ENCODE assay signal across 8 cellular contexts in the genomic region with DNA sequence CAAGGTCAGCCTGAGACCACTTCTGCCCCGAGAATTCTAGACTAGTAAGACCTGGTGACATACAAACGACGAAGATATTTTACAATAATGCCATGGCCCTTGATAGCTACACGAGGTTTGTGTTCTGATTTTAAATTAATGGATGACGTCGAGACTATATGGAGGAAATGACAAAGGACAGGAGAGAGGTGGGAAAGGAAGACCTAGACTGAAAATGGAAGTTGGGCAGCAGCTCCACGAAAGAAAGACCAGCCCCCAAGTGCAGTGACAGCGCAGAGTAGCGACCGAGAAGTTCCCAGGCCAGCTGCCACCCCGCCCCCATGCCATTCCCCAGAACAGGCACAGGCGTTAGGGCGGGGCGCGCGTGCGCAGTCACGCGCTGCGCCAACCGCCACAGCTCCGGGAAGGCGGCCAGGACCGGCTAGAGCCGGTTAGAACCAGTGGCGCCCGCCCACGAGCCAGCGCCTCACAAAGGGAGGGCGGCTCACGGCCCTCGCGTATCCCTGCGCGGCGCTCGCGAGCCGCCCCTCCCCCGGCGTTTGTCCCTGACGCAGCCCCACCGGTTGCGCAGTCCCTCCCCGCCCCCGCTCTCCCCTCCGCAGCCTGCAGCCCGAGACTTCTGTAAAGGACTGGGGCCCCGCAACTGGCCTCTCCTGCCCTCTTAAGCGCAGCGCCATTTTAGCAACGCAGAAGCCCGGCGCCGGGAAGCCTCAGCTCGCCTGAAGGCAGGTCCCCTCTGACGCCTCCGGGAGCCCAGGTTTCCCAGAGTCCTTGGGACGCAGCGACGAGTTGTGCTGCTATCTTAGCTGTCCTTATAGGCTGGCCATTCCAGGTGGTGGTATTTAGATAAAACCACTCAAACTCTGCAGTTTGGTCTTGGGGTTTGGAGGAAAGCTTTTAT. TPM values are rescaled to one million over a fixed set of nuclear protein-coding genes. Genes with fewer than 3 reads are reported as not detected.
A peak's percentile ranks its signal among the peaks of the same experiment; 100 is the strongest.
DNase-seq lines count a peak whose midpoint lies in the region; ATAC-seq, FAIRE-seq and TF ChIP-seq lines count a peak whose summit lies in the region.

No MANE protein-coding gene starts in this region.

- H3K9me3 ChIP-seq in keratinocyte (ENCODE audit: control insufficient read depth, low read depth, low read length) = no peaks in the 10 kb centered on the region

- no peaks in the 10 kb centered on the region for H3K27me3 Mint-ChIP-seq in activated B cell treated with CpG ODN at 0.5 μM for 24 hours

- no peaks in the 10 kb centered on the region for H3K9me1 ChIP-seq in keratinocyte (ENCODE audit: control insufficient read depth, extremely low read depth, insufficient read depth, low read length)

- H3K9me3 Mint-ChIP-seq in activated B cell treated with CpG ODN at 0.5 μM for 24 hours = no peaks in the 10 kb centered on the region

- peaks cover 29% of the 10 kb centered on the region for H4K20me1 ChIP-seq in keratinocyte (ENCODE audit: control insufficient read depth, extremely low read depth, insufficient read depth, low read length)

- H3K27ac ChIP-seq in keratinocyte (ENCODE audit: control insufficient read depth, insufficient read depth, low read length) = peak overlapping the region; percentile 100

- dilution Hi-C loops in keratinocyte (cut with MboI; ENCODE audit: extremely low pct_ligation_motif_present, low sequenced_read_pairs) = no loop called here

- H3K36me3 Mint-ChIP-seq in activated B cell treated with CpG ODN at 0.5 μM for 24 hours (ENCODE audit: low read depth) = peaks cover 3% of the 10 kb centered on the region

- H3K4me3 Mint-ChIP-seq in activated B cell treated with CpG ODN at 0.5 μM for 24 hours = no peak overlapping the region

- CTCF ChIA-PET in activated B cell treated with CpG ODN at 0.5 μM for 24 hours (lab: Charles Lee) = interaction anchor here (0.8 to 16.7 kb wide), 10 partner anchors 10 to 115 kb away, joined by 3 to 289 read pairs (median 4); a partner anchor contains a TSS

- peaks cover 53% of the 10 kb centered on the region for H3K4me1 Mint-ChIP-seq in activated B cell treated with CpG ODN at 0.5 μM for 24 hours

- H2AFZ ChIP-seq in keratinocyte (ENCODE audit: control insufficient read depth, low read length) = no peak overlapping the region

- peak overlapping the region; percentile 56 for H3K4me3 ChIP-seq in AG09309 (ENCODE audit: control insufficient read depth, low read depth, low read length)
- H3K4me3 ChIP-seq in keratinocyte (ENCODE audit: control insufficient read depth in 2 of 3, extremely low read depth in 1 of 3, insufficient read depth in 2 of 3, low read depth in 1 of 3, low read length in 3 of 3) = peak overlapping the region; percentile 48 to 99 (median 94)

- no peak overlapping the region for H3K27ac Mint-ChIP-seq in activated B cell treated with CpG ODN at 0.5 μM for 24 hours

- H3K36me3 ChIP-seq in keratinocyte (ENCODE audit: control insufficient read depth in 2 of 2, extremely low read depth in 1 of 2, insufficient read depth in 2 of 2, low read length in 2 of 2) = peaks cover 4 to 20% of the 10 kb centered on the region in 2 experiments

- peaks cover 51% of the 10 kb centered on the region for H3K4me1 ChIP-seq in keratinocyte (ENCODE audit: control insufficient read depth, extremely low read depth, insufficient read depth, low read length)

- intact Hi-C loops in activated B cell treated with CpG ODN at 0.5 μM for 24 hours (cut with micrococcal nuclease) = loop anchor here (1.0 kb wide), 6 partner anchors 20 to 115 kb away; a partner anchor contains a TSS

- H3K27me3 ChIP-seq in keratinocyte (ENCODE audit: control insufficient read depth, extremely low read depth, insufficient read depth, low read length) = no peaks in the 10 kb centered on the region

- TF ChIP-seq CTCF in AG09309 (IDR thresholded peaks at IDR 0.05; ENCODE audit: control insufficient read depth, insufficient read depth, low read depth, low read length, missing control alignments) (peak; percentile 3), activated B cell treated with CpG ODN at 0.5 μM for 24 hours (IDR thresholded peaks at IDR 0.05) (no peak), keratinocyte (optimal IDR thresholded peaks at IDR 0.05 in 1 of 3, IDR thresholded peaks at IDR 0.05 in 1 of 3, conservative IDR thresholded peaks at IDR 0.05 in 1 of 3; ENCODE audit: extremely low read depth in 1 of 3, insufficient read depth in 2 of 3, low read length in 3 of 3) (peak in 1 of 3 experiments; percentile 0)

- peaks cover 56% of the 10 kb centered on the region for H3K79me2 ChIP-seq in keratinocyte (ENCODE audit: control insufficient read depth, insufficient read depth, low read length)

- peak overlapping the region; percentile 100 for H3K4me2 ChIP-seq in keratinocyte (ENCODE audit: control insufficient read depth, extremely low read depth, insufficient read depth, low read depth, low read length)

- peak; percentile 93 for DNase-seq in AG09309 (ENCODE audit: low read depth)
- DNase-seq in NCI-H345 (lab: John Stamatoyannopoulos, UW) = peak; percentile 99
- peak; percentile 98 for DNase-seq in activated B cell treated with CpG ODN at 0.5 μM for 24 hours
- DNase-seq in central memory CD4-positive, alpha-beta T cell = peak; percentile 97
- DNase-seq in keratinocyte (ENCODE audit: low read depth, low spot score) = no peak
- peak; percentile 98 to 99 for DNase-seq in stimulated activated CD4-positive, alpha-beta T cell treated with anti-CD3 and anti-CD28 coated beads, Interleukin-15, amount 100 ng/mL, for 1 hour (ENCODE audit: low read depth in 1 of 2, low spot score in 1 of 2)

- no peak for FAIRE-seq in keratinocyte (lab: Jason Lieb, UNC)

- ATAC-seq in GM19025 (IDR thresholded peaks at IDR 0.05; ENCODE audit: low read depth, unreplicated experiment) = peak; percentile 67
- peak; percentile 70 for ATAC-seq in HG03280 (IDR thresholded peaks at IDR 0.05; ENCODE audit: unreplicated experiment)
- peak; percentile 74 for ATAC-seq in activated B cell treated with CpG ODN at 0.5 μM for 24 hours (ENCODE audit: low read depth)

- peak overlapping the region; percentile 98 for H3K9ac ChIP-seq in keratinocyte (ENCODE audit: control insufficient read depth, extremely low read depth, insufficient read depth, low read length)

- POLR2A ChIA-PET in activated B cell treated with CpG ODN at 0.5 μM for 24 hours (lab: Charles Lee) = interaction anchor here (0.5 to 26.3 kb wide), 37 partner anchors 6 to 697 kb away, joined by 3 to 3752 read pairs (median 11); a partner anchor contains a TSS

RNA-seq across cellular contexts. Expression of a gene that starts 1.5 kb away (rescaled TPM):
- total RNA-seq in activated B cell treated with CpG ODN at 0.5 μM for 24 hours = 12,540 and 18,961 TPM in 2 replicates
- polyA plus RNA-seq in keratinocyte = 337 to 1,845 TPM (median 1,768 TPM) in 3 replicates
- polyA plus RNA-seq in keratinocyte (2011; ENCODE audit: low read depth) = 22,009 TPM
- polyA plus RNA-seq in keratinocyte (2011; cell fraction: cytosol; rRNA removed) = 14.9 and 37.5 TPM in 2 replicates
- polyA plus RNA-seq in keratinocyte (2011; cell fraction: nucleus; rRNA removed) = 6,319 and 7,235 TPM in 2 replicates
- polyA plus RNA-seq in keratinocyte (2012; ENCODE audit: low replicate concordance) = 429 and 9,619 TPM in 2 replicates
- 2,284 to 11,976 TPM (median 9,145 TPM) in 3 replicates for polyA minus RNA-seq in keratinocyte
- polyA minus RNA-seq in keratinocyte (2011; cell fraction: cytosol; rRNA and poly(A)+ RNA removed) = 408 TPM
- polyA minus RNA-seq in keratinocyte (2011; cell fraction: nucleus; rRNA and poly(A)+ RNA removed) = 24,947 and 60,709 TPM in 2 replicates

RNA-seq across cellular contexts. Expression of a gene that starts 27.5 kb away (rescaled TPM):
- total RNA-seq in activated B cell treated with CpG ODN at 0.5 μM for 24 hours = 70.0 and 75.7 TPM in 2 replicates
- 31.3 to 51.2 TPM (median 44.1 TPM) in 3 replicates for polyA plus RNA-seq in keratinocyte
- polyA plus RNA-seq in keratinocyte (2011; ENCODE audit: low read depth) = 25.3 TPM
- polyA plus RNA-seq in keratinocyte (2011; cell fraction: cytosol; rRNA removed) = 40.7 and 65.2 TPM in 2 replicates
- 52.1 and 72.4 TPM in 2 replicates for polyA plus RNA-seq in keratinocyte (2011; cell fraction: nucleus; rRNA removed)
- polyA plus RNA-seq in keratinocyte (2012; ENCODE audit: low replicate concordance) = 33.0 and 44.5 TPM in 2 replicates
- 34.8 to 75.0 TPM (median 43.7 TPM) in 3 replicates for polyA minus RNA-seq in keratinocyte
- polyA minus RNA-seq in keratinocyte (2011; cell fraction: cytosol; rRNA and poly(A)+ RNA removed) = 43.0 TPM
- 24.6 and 32.7 TPM in 2 replicates for polyA minus RNA-seq in keratinocyte (2011; cell fraction: nucleus; rRNA and poly(A)+ RNA removed)
